In genomic region chr20:24406761-24407550, GRCh38 we compare ENCODE assay signal across 15 cellular contexts.
A peak's percentile ranks its signal among the peaks of the same experiment; 100 is the strongest.
DNase-seq lines count a peak whose midpoint lies in the region; TF ChIP-seq lines count a peak whose summit lies in the region.
"Had no signal": no experiment of that assay in that cellular context is flagged by ENCODE, and none has a peak within 500 bp of the region (broad histone marks: within the 10 kb centered on the region; RNA-seq: fewer than 3 reads in every experiment).

No MANE protein-coding gene starts in this region.

- no peak overlapping the region for H3K4me3 ChIP-seq in mammary epithelial cell (replicated peaks in 1 of 3; ENCODE audit: insufficient read depth in 1 of 3, low read depth in 2 of 3, low read length in 3 of 3)
- H3K4me3 ChIP-seq in breast epithelium, result no peak overlapping the region
- H3K4me3 ChIP-seq in fibroblast of the aortic adventitia (ENCODE audit: low read depth, low read length), result no peak overlapping the region
- H3K4me3 ChIP-seq in thymus (ENCODE audit: low read length), result no peak overlapping the region
- H3K4me3 ChIP-seq: thoracic aorta had no signal

- H3K27ac ChIP-seq in mammary epithelial cell (ENCODE audit: insufficient read depth, low read depth, low read length) (no peak overlapping the region), breast epithelium (no peak overlapping the region), thymus (ENCODE audit: low read depth) (peak overlapping the region; percentile 54)
- H3K27ac ChIP-seq: thoracic aorta had no signal

- H3K4me2 ChIP-seq in mammary epithelial cell (ENCODE audit: insufficient read depth, low read depth, low read length), result no peak overlapping the region

- peaks cover 17% of the 10 kb centered on the region for H3K4me1 Mint-ChIP-seq in T-helper 1 cell treated with Interleukin-12 subunit alpha and Interleukin-12 subunit beta and Interleukin-4 antibody, amounts not matched to agents 30 μg/mL and 1 μg/mL, for 36 hours (ENCODE audit: low read depth)
- H3K4me1 Mint-ChIP-seq: central memory CD8-positive, alpha-beta T cell had no signal

- H3K79me2 ChIP-seq in mammary epithelial cell (ENCODE audit: insufficient read depth, low read length), result no peaks in the 10 kb centered on the region

- peak overlapping the region; percentile 9 for H3K4me3 Mint-ChIP-seq in T-helper 1 cell treated with Interleukin-12 subunit alpha and Interleukin-12 subunit beta and Interleukin-4 antibody, amounts not matched to agents 30 μg/mL and 1 μg/mL, for 36 hours
- H3K4me3 Mint-ChIP-seq: central memory CD8-positive, alpha-beta T cell had no signal

- no peaks in the 10 kb centered on the region for H4K20me1 ChIP-seq in mammary epithelial cell (ENCODE audit: insufficient read depth, low read length)

- TF ChIP-seq CTCF in mammary epithelial cell (conservative IDR thresholded peaks at IDR 0.05 in 1 of 2, IDR thresholded peaks at IDR 0.05 in 1 of 2; ENCODE audit: extremely low read depth in 1 of 2, insufficient read depth in 1 of 2, low read depth in 1 of 2, low read length in 2 of 2) (no peak), breast epithelium (IDR thresholded peaks at IDR 0.05) (no peak), fibroblast of the aortic adventitia (IDR thresholded peaks at IDR 0.05; ENCODE audit: insufficient read depth, low read length) (no peak)

- H3K27me3 ChIP-seq in mammary epithelial cell (ENCODE audit: insufficient read depth, low read length) (no peaks in the 10 kb centered on the region), breast epithelium (peaks cover 0 to 34% of the 10 kb centered on the region in 2 donors), thymus (ENCODE audit: control insufficient read depth, insufficient read depth) (no peaks in the 10 kb centered on the region)

- no peak overlapping the region for H3K9ac ChIP-seq in mammary epithelial cell (ENCODE audit: insufficient read depth, low read length)

- 0% methylated on average over 5 of the region's 5 CpGs for WGBS in mammary epithelial cell (ENCODE audit: low coverage, missing lambda C conversion rate)
- 93% methylated on average over 5 of the region's 5 CpGs for WGBS in thymus

- no peaks in the 10 kb centered on the region for H3K9me3 ChIP-seq in mammary epithelial cell (replicated peaks; ENCODE audit: insufficient read depth, low read length)
- no peaks in the 10 kb centered on the region for H3K9me3 ChIP-seq in breast epithelium
- H3K9me3 ChIP-seq in thymus (ENCODE audit: control insufficient read depth), result no peaks in the 10 kb centered on the region
- H3K9me3 ChIP-seq: thoracic aorta had no signal

- no TSS peak for BruUV-seq in mammary epithelial cell (replicated peaks; lab: Mats Ljungman, UMichigan)

- dilution Hi-C loops in mammary epithelial cell (cut with HindIII; ENCODE audit: low sequenced_read_pairs), result loop anchor here (5.0 kb wide), 1 partner anchor 70 kb away; no protein-coding TSS in a partner anchor

- no peaks in the 10 kb centered on the region for H3K36me3 Mint-ChIP-seq in T-helper 1 cell treated with Interleukin-12 subunit alpha and Interleukin-12 subunit beta and Interleukin-4 antibody, amounts not matched to agents 30 μg/mL and 1 μg/mL, for 36 hours (ENCODE audit: low read depth)

- DNase-seq in mammary epithelial cell (peak; percentile 78), breast epithelium (ENCODE audit: low spot score in 2 of 2) (no peak), fibroblast of the aortic adventitia (ENCODE audit: low read depth) (peak; percentile 52), NCI-H510A (lab: John Stamatoyannopoulos, UW) (no peak), NCI-H1105 treated with DMSO at 0.1 percent for 48 hours (lab: John Stamatoyannopoulos, UW) (no peak), cerebellum (ENCODE audit: low spot score) (no peak)
- DNase-seq: activated CD4-positive, alpha-beta T cell treated with anti-CD3 and anti-CD28 coated beads for 48 hours; activated gamma-delta T cell; GOT3; kidney glomerular epithelial cell; NCI-H187 had no signal

- H2AFZ ChIP-seq in mammary epithelial cell (ENCODE audit: low read depth, low read length), result peak overlapping the region; percentile 43

- H3K27ac Mint-ChIP-seq in T-helper 1 cell treated with Interleukin-12 subunit alpha and Interleukin-12 subunit beta and Interleukin-4 antibody, amounts not matched to agents 30 μg/mL and 1 μg/mL, for 36 hours, result peak overlapping the region; percentile 53

- peaks cover 14% of the 10 kb centered on the region for H3K4me1 ChIP-seq in mammary epithelial cell (ENCODE audit: insufficient read depth, low read length)
- H3K4me1 ChIP-seq in breast epithelium, result no peaks in the 10 kb centered on the region
- H3K4me1 ChIP-seq in thymus (ENCODE audit: control insufficient read depth, insufficient read depth, low read length), result peaks cover 5% of the 10 kb centered on the region

- CTCF ChIA-PET in mammary epithelial cell (lab: Charles Lee; ENCODE audit: low non-redundant PET), result no interaction called here

- no peak for TF ChIP-seq POLR2A in breast epithelium (IDR thresholded peaks at IDR 0.05)

- peaks cover 11% of the 10 kb centered on the region for H3K27me3 Mint-ChIP-seq in T-helper 1 cell treated with Interleukin-12 subunit alpha and Interleukin-12 subunit beta and Interleukin-4 antibody, amounts not matched to agents 30 μg/mL and 1 μg/mL, for 36 hours (ENCODE audit: low read depth)

- H3K36me3 ChIP-seq in mammary epithelial cell (ENCODE audit: insufficient read depth, low read length) (no peaks in the 10 kb centered on the region), breast epithelium (no peaks in the 10 kb centered on the region), thymus (ENCODE audit: control insufficient read depth, insufficient read depth) (no peaks in the 10 kb centered on the region)
- H3K36me3 ChIP-seq: thoracic aorta had no signal

- intact Hi-C loops in mammary epithelial cell (cut with micrococcal nuclease), result no loop called here
- intact Hi-C loops in breast epithelium (cut with DNase I; ENCODE audit: low total_unique reads), result no loop called here

- peaks cover 6% of the 10 kb centered on the region for H3K9me3 Mint-ChIP-seq in T-helper 1 cell treated with Interleukin-12 subunit alpha and Interleukin-12 subunit beta and Interleukin-4 antibody, amounts not matched to agents 30 μg/mL and 1 μg/mL, for 36 hours
- H3K9me3 Mint-ChIP-seq: central memory CD8-positive, alpha-beta T cell had no signal

- in situ Hi-C loops in mammary epithelial cell (cut with MboI; ENCODE audit: low sequenced_read_pairs in 2 of 2), result no loop called here

Comparison
In these comparisons a context has a peak if more than half of its experiments do, and no peak if none do; other contexts are left out.
1. DNase-seq: peak in mammary epithelial cell (single experiment) and fibroblast of the aortic adventitia (single experiment); none in breast epithelium (0 of 2), NCI-H510A (single experiment), NCI-H1105 treated with DMSO at 0.1 percent for 48 hours (single experiment) and cerebellum (single experiment).